Comparison of ENCODE assay signal across 20 cellular contexts in genomic region chr2:25872134-25872533, GRCh38. TPM values are rescaled to one million over a fixed set of nuclear protein-coding genes. Genes with fewer than 3 reads are reported as not detected.
DNase-seq lines count a peak whose midpoint lies in the region; ATAC-seq and TF ChIP-seq lines count a peak whose summit lies in the region.
"Had no signal": no experiment of that assay in that cellular context is flagged by ENCODE, and none has a peak within 500 bp of the region (broad histone marks: within the 10 kb centered on the region; RNA-seq: fewer than 3 reads in every experiment).

No MANE protein-coding gene starts in this region.

- TF ChIP-seq CTCF in HEK293 (tag by site-specific recombination; IDR thresholded peaks at IDR 0.05) (no peak), WTC11 (IDR thresholded peaks at IDR 0.05) (no peak), osteocyte (IDR thresholded peaks at IDR 0.05) (no peak)

- H3K36me3 ChIP-seq in HEK293 (ENCODE audit: control insufficient read depth in 2 of 2, insufficient read depth in 1 of 2, low read length in 2 of 2) = peaks cover 4 to 6% of the 10 kb centered on the region in 2 experiments; a peak in 2 of 3 replicates

- H3K27ac ChIP-seq in HEK293 (ENCODE audit: extremely low read depth, low read depth, low read length) = no peak overlapping the region
- H3K27ac ChIP-seq: BLaER1, HL-60 had no signal

- no peak overlapping the region for H3K4me3 Mint-ChIP-seq in activated T-cell treated with anti-CD3 and anti-CD28 coated beads, Interleukin-2, amount 50 U/mL, for 72 hours
- H3K4me3 Mint-ChIP-seq in WTC11 (no peak overlapping the region), osteocyte (ENCODE audit: unreplicated experiment) (no peak overlapping the region)
- H3K4me3 Mint-ChIP-seq: CD14-positive monocyte, GM23338 had no signal

- CTCF ChIA-PET in HEK293 (lab: Yijun Ruan, JAX) (interaction anchor here (0.7 to 0.9 kb wide), 2 partner anchors 16 to 21 kb away, joined by 3 to 4 read pairs; no protein-coding TSS in a partner anchor), WTC11 (lab: Charles Lee) (interaction anchor here (1.0 kb wide), 1 partner anchor 73 kb away, joined by 3 read pairs; no protein-coding TSS in a partner anchor)

- no peak overlapping the region for H3K4me3 ChIP-seq in HEK293 (ENCODE audit: low read depth, low read length)
- H3K4me3 ChIP-seq: BLaER1, GM23338 had no signal

- H3K27me3 Mint-ChIP-seq in activated T-cell treated with anti-CD3 and anti-CD28 coated beads, Interleukin-2, amount 50 U/mL, for 72 hours (ENCODE audit: low read depth) = no peaks in the 10 kb centered on the region
- H3K27me3 Mint-ChIP-seq in WTC11 (ENCODE audit: low read depth) = no peaks in the 10 kb centered on the region
- no peaks in the 10 kb centered on the region for H3K27me3 Mint-ChIP-seq in osteocyte (ENCODE audit: unreplicated experiment)
- H3K27me3 Mint-ChIP-seq: CD4-positive, alpha-beta memory T cell; IgD-negative memory B cell had no signal

- peaks cover 7% of the 10 kb centered on the region; the same call in 1 of the 2 replicates for H3K4me1 ChIP-seq in HEK293 (ENCODE audit: control insufficient read depth, insufficient read depth, low read length)

- H3K27ac Mint-ChIP-seq in activated T-cell treated with anti-CD3 and anti-CD28 coated beads, Interleukin-2, amount 50 U/mL, for 72 hours = peak overlapping the region; percentile 82
- no peak overlapping the region for H3K27ac Mint-ChIP-seq in WTC11
- no peak overlapping the region for H3K27ac Mint-ChIP-seq in osteocyte (ENCODE audit: unreplicated experiment)
- H3K27ac Mint-ChIP-seq: GM23338 had no signal

- DNase-seq in activated T-cell treated with anti-CD3 and anti-CD28 coated beads, Interleukin-2, amount 50 U/mL, for 72 hours = no peak
- DNase-seq in activated T-cell treated with anti-CD3 and anti-CD28 coated beads, Interleukin-2, amount 50 U/mL, for 48 hours = no peak
- DNase-seq in WTC11 (ENCODE audit: low spot score) = no peak
- peak; percentile 34 for DNase-seq in osteocyte (ENCODE audit: extremely low spot score, unreplicated experiment)
- DNase-seq in activated CD4-positive, alpha-beta T cell treated with anti-CD3 and anti-CD28 coated beads, Interleukin-2, amount 50 U/mL, for 4 hours = no peak
- DNase-seq: 8988T; Calu3; CD4-positive, alpha-beta memory T cell; DMS79 treated with DMSO at 0.1 percent for 48 hours; GF-D8; H7 had no signal

- POLR2A ChIA-PET in HEK293 (lab: Yijun Ruan, JAX) = no interaction called here
- POLR2A ChIA-PET in WTC11 (lab: Charles Lee) = no interaction called here

- H3K4me1 Mint-ChIP-seq in activated T-cell treated with anti-CD3 and anti-CD28 coated beads, Interleukin-2, amount 50 U/mL, for 72 hours (ENCODE audit: low read depth) = peaks cover 43% of the 10 kb centered on the region
- H3K4me1 Mint-ChIP-seq in WTC11 (peaks cover 15% of the 10 kb centered on the region), osteocyte (ENCODE audit: unreplicated experiment) (peaks cover 18% of the 10 kb centered on the region)

- no peak for ATAC-seq in activated T-cell treated with anti-CD3 and anti-CD28 coated beads, Interleukin-2, amount 50 U/mL, for 72 hours (replicated peaks in 1 of 2)
- ATAC-seq in WTC11 = no peak
- ATAC-seq in HG03025 (IDR thresholded peaks at IDR 0.05; ENCODE audit: low FRiP score, unreplicated experiment) = no peak
- ATAC-seq in HG02759 (IDR thresholded peaks at IDR 0.05; ENCODE audit: unreplicated experiment) = no peak
- ATAC-seq: GM23338, HCT116 had no signal

- H3K36me3 Mint-ChIP-seq in activated T-cell treated with anti-CD3 and anti-CD28 coated beads, Interleukin-2, amount 50 U/mL, for 72 hours (ENCODE audit: insufficient read depth in 2 of 2) = peaks cover 2 to 12% of the 10 kb centered on the region in 2 donors
- H3K36me3 Mint-ChIP-seq in WTC11 (no peaks in the 10 kb centered on the region), osteocyte (ENCODE audit: unreplicated experiment) (peaks cover 20% of the 10 kb centered on the region)

- H3K9me3 Mint-ChIP-seq in activated T-cell treated with anti-CD3 and anti-CD28 coated beads, Interleukin-2, amount 50 U/mL, for 72 hours = no peaks in the 10 kb centered on the region
- H3K9me3 Mint-ChIP-seq in WTC11 = no peaks in the 10 kb centered on the region
- H3K9me3 Mint-ChIP-seq in osteocyte (ENCODE audit: unreplicated experiment) = no peaks in the 10 kb centered on the region
- H3K9me3 Mint-ChIP-seq: CD4-positive, alpha-beta memory T cell; GM23338; IgD-negative memory B cell had no signal

- H3K9me3 ChIP-seq in HEK293 (ENCODE audit: control insufficient read depth, insufficient read depth, low read depth, low read length) = no peaks in the 10 kb centered on the region
- H3K9me3 ChIP-seq: BLaER1 had no signal

TF ChIP-seq in HEK293, 187 proteins besides CTCF, POLR2A, EP300 and RAD21:
- peak; percentile 76 for TF ChIP-seq ZNF121 (tag by site-specific recombination; IDR thresholded peaks at IDR 0.05)
- TF ChIP-seq ZBTB6 (tag by site-specific recombination; IDR thresholded peaks at IDR 0.05) = no peak
- no peak for TF ChIP-seq PRDM6 (tag by site-specific recombination; IDR thresholded peaks at IDR 0.05)
- TF ChIP-seq ZNF274 (IDR thresholded peaks at IDR 0.05; ENCODE audit: low read length) = no peak
- no peak for TF ChIP-seq ZNF274 (tag by site-specific recombination; IDR thresholded peaks at IDR 0.05; ENCODE audit: borderline replicate concordance)
- TF ChIP-seq HOXC10 (CRISPR knock-in tag; IDR thresholded peaks at IDR 0.05) = no peak
- no peak for TF ChIP-seq ZNF658 (tag by site-specific recombination; IDR thresholded peaks at IDR 0.05)
- TF ChIP-seq ZNF175 (tag by site-specific recombination; IDR thresholded peaks at IDR 0.05) = no peak

TF ChIP-seq in WTC11, 78 proteins besides CTCF, POLR2A, EP300 and RAD21:
- TF ChIP-seq ZBTB21 (CRISPR knock-in tag; IDR thresholded peaks at IDR 0.05; ENCODE audit: borderline replicate concordance) (no peak), ETV6 (CRISPR knock-in tag; IDR thresholded peaks at IDR 0.05) (no peak), ZNF121 (CRISPR knock-in tag; IDR thresholded peaks at IDR 0.05) (peak; percentile 60; the same call in 1 of the 2 replicates), JAZF1 (CRISPR knock-in tag; IDR thresholded peaks at IDR 0.05) (no peak), SMAD4 (CRISPR knock-in tag; IDR thresholded peaks at IDR 0.05) (no peak)

RNA-seq across cellular contexts. Expression of gene ASXL2, which starts 6.2 kb away (rescaled TPM):
- 10 to 100 TPM; 38.9 to 39.8 TPM for total RNA-seq in activated T-cell treated with anti-CD3 and anti-CD28 coated beads, Interleukin-2, amount 50 U/mL, for 72 hours
- total RNA-seq in WTC11 (2021) = 31.3 to 37.8 TPM (median 33.6 TPM) in 3 replicates
- 32.7 and 34.0 TPM in 2 replicates for total RNA-seq in osteocyte
